ENCODE assay signal across 14 cellular contexts in genomic region chr16:84569382-84569987, GRCh38. TPM values are rescaled to one million over a fixed set of nuclear protein-coding genes. Genes with fewer than 3 reads are reported as not detected.
A peak's percentile ranks its signal among the peaks of the same experiment; 100 is the strongest.
DNase-seq lines count a peak whose midpoint lies in the region; ATAC-seq and TF ChIP-seq lines count a peak whose summit lies in the region.
"Had no signal": no experiment of that assay in that cellular context is flagged by ENCODE, and none has a peak within 500 bp of the region (broad histone marks: within the 10 kb centered on the region; RNA-seq: fewer than 3 reads in every experiment).

No MANE protein-coding gene starts in this region.

- H3K27ac Mint-ChIP-seq in activated naive CD8-positive, alpha-beta T cell treated with anti-CD3 and anti-CD28 coated beads, Interleukin-2, amount 10 ng/mL, durations not matched to agents 7 days and 5 days: peak overlapping the region; percentile 60
- H3K27ac Mint-ChIP-seq in activated naive CD8-positive, alpha-beta T cell treated with anti-CD3 and anti-CD28 coated beads for 36 hours: no peak overlapping the region
- H3K27ac Mint-ChIP-seq in immature natural killer cell: peak overlapping the region in 1 of 6 donors; percentile 13

- H3K27ac ChIP-seq in left lung (peak overlapping the region in 1 of 2 donors; percentile 68), transverse colon (peak overlapping the region; percentile 60 to 87 (median 81))
- H3K27ac ChIP-seq: gastroesophageal sphincter, vagina had no signal

- no peak for TF ChIP-seq CTCF in left lung (IDR thresholded peaks at IDR 0.05)
- TF ChIP-seq CTCF in transverse colon (IDR thresholded peaks at IDR 0.05): no peak

- H3K9me3 Mint-ChIP-seq in activated naive CD8-positive, alpha-beta T cell treated with anti-CD3 and anti-CD28 coated beads, Interleukin-2, amount 10 ng/mL, durations not matched to agents 7 days and 5 days: peaks cover 6% of the 10 kb centered on the region
- H3K9me3 Mint-ChIP-seq in activated naive CD8-positive, alpha-beta T cell treated with anti-CD3 and anti-CD28 coated beads for 36 hours: peaks cover 12% of the 10 kb centered on the region
- H3K9me3 Mint-ChIP-seq in immature natural killer cell: peaks cover 0 to 14% (median 9%) of the 10 kb centered on the region in 6 donors

- WGBS in transverse colon (ENCODE audit: low coverage in 1 of 2), 2 donors: 42 to 44% methylated on average over 8 to 9 of the region's 9 CpGs

- H3K27me3 ChIP-seq in left lung (no peaks in the 10 kb centered on the region), transverse colon (no peaks in the 10 kb centered on the region)
- H3K27me3 ChIP-seq: gastroesophageal sphincter, vagina had no signal

- no peak overlapping the region for H3K4me3 ChIP-seq in left lung
- H3K4me3 ChIP-seq in transverse colon: peak overlapping the region in 1 of 4 donors; percentile 27
- H3K4me3 ChIP-seq: gastroesophageal sphincter, HAP-1, vagina had no signal

- H3K36me3 ChIP-seq in left lung (peaks cover 0 to 36% of the 10 kb centered on the region in 2 donors), transverse colon (no peaks in the 10 kb centered on the region)
- H3K36me3 ChIP-seq: vagina had no signal

- H3K4me1 ChIP-seq in left lung (peaks cover 0 to 29% of the 10 kb centered on the region in 2 donors), transverse colon (peaks cover 0 to 30% (median 14%) of the 10 kb centered on the region in 4 donors)
- H3K4me1 ChIP-seq: gastroesophageal sphincter, vagina had no signal

- no peak overlapping the region for H3K4me3 Mint-ChIP-seq in activated naive CD8-positive, alpha-beta T cell treated with anti-CD3 and anti-CD28 coated beads, Interleukin-2, amount 10 ng/mL, durations not matched to agents 7 days and 5 days
- H3K4me3 Mint-ChIP-seq in activated naive CD8-positive, alpha-beta T cell treated with anti-CD3 and anti-CD28 coated beads for 36 hours: no peak overlapping the region
- no peak overlapping the region for H3K4me3 Mint-ChIP-seq in immature natural killer cell

- in situ Hi-C loops in transverse colon (cut with MboI; ENCODE audit: low pct_ligation_motif_present in 1 of 4, low pct_unique_long_range_greater_than_20kb in 1 of 4, low sequenced_read_pairs in 3 of 4): no loop called here

- no peak for DNase-seq in activated naive CD8-positive, alpha-beta T cell treated with anti-CD3 and anti-CD28 coated beads, Interleukin-2, amount 10 ng/mL, durations not matched to agents 7 days and 5 days
- DNase-seq in activated naive CD8-positive, alpha-beta T cell treated with anti-CD3 and anti-CD28 coated beads for 36 hours: no peak
- peak; percentile 80 for DNase-seq in SKM-1 treated with dmso at 0.1 percent for 144 hours (lab: John Stamatoyannopoulos, UW; ENCODE audit: unreplicated experiment)
- DNase-seq in left lung: no peak
- peak; percentile 62 for DNase-seq in transverse colon
- no peak for DNase-seq in activated gamma-delta T cell (lab: John Stamatoyannopoulos, UW)
- DNase-seq in immature natural killer cell: no peak
- DNase-seq: amniotic stem cell; NCI-H2107; NK-92 treated with Interleukin-12 subunit alpha and Interleukin-12 subunit beta, amount 100 ng/mL, for 24 hours had no signal

- no peaks in the 10 kb centered on the region for H3K27me3 Mint-ChIP-seq in activated naive CD8-positive, alpha-beta T cell treated with anti-CD3 and anti-CD28 coated beads, Interleukin-2, amount 10 ng/mL, durations not matched to agents 7 days and 5 days
- no peaks in the 10 kb centered on the region for H3K27me3 Mint-ChIP-seq in activated naive CD8-positive, alpha-beta T cell treated with anti-CD3 and anti-CD28 coated beads for 36 hours
- H3K27me3 Mint-ChIP-seq in immature natural killer cell (ENCODE audit: low read depth in 3 of 3): peaks cover 0 to 17% (median 0%) of the 10 kb centered on the region in 3 donors

- ATAC-seq in activated naive CD8-positive, alpha-beta T cell treated with anti-CD3 and anti-CD28 coated beads, Interleukin-2, amount 10 ng/mL, durations not matched to agents 7 days and 5 days (ENCODE audit: low read depth): no peak
- ATAC-seq in left lung (peak; percentile 72), HG02798 (IDR thresholded peaks at IDR 0.05; ENCODE audit: poor library complexity, unreplicated experiment) (no peak)
- ATAC-seq: gastroesophageal sphincter had no signal

- intact Hi-C loops in left lung (cut with DNase I) (no loop called here), transverse colon (cut with DNase I; ENCODE audit: low total_unique reads) (no loop called here)

- TF ChIP-seq EP300 in transverse colon (IDR thresholded peaks at IDR 0.05; ENCODE audit: low read depth): no peak

- H3K4me1 Mint-ChIP-seq in activated naive CD8-positive, alpha-beta T cell treated with anti-CD3 and anti-CD28 coated beads, Interleukin-2, amount 10 ng/mL, durations not matched to agents 7 days and 5 days: peaks cover 47% of the 10 kb centered on the region
- peaks cover 8% of the 10 kb centered on the region for H3K4me1 Mint-ChIP-seq in activated naive CD8-positive, alpha-beta T cell treated with anti-CD3 and anti-CD28 coated beads for 36 hours
- peaks cover 17 to 25% of the 10 kb centered on the region in 2 donors for H3K4me1 Mint-ChIP-seq in immature natural killer cell

- no peak for TF ChIP-seq POLR2A in transverse colon (IDR thresholded peaks at IDR 0.05)

- peaks cover 0 to 10% of the 10 kb centered on the region in 2 donors for H3K9me3 ChIP-seq in left lung
- peaks cover 0 to 4% of the 10 kb centered on the region in 2 donors for H3K9me3 ChIP-seq in transverse colon
- H3K9me3 ChIP-seq: vagina had no signal

- peaks cover 81% of the 10 kb centered on the region for H3K36me3 Mint-ChIP-seq in activated naive CD8-positive, alpha-beta T cell treated with anti-CD3 and anti-CD28 coated beads, Interleukin-2, amount 10 ng/mL, durations not matched to agents 7 days and 5 days
- peaks cover 81% of the 10 kb centered on the region for H3K36me3 Mint-ChIP-seq in activated naive CD8-positive, alpha-beta T cell treated with anti-CD3 and anti-CD28 coated beads for 36 hours
- peaks cover 18 to 23% (median 22%) of the 10 kb centered on the region in 3 donors for H3K36me3 Mint-ChIP-seq in immature natural killer cell

- POLR2A ChIA-PET in activated naive CD8-positive, alpha-beta T cell treated with anti-CD3 and anti-CD28 coated beads, Interleukin-2, amount 10 ng/mL, durations not matched to agents 7 days and 5 days (lab: Charles Lee): interaction anchor here (0.7 to 1.4 kb wide), 3 partner anchors 15 to 30 kb away, joined by 3 to 4 read pairs (median 3); no protein-coding TSS in a partner anchor

RNA-seq across cellular contexts. Expression of gene COTL1, which starts 48.4 kb away (rescaled TPM):
- total RNA-seq in activated naive CD8-positive, alpha-beta T cell treated with anti-CD3 and anti-CD28 coated beads, Interleukin-2, amount 10 ng/mL, durations not matched to agents 7 days and 5 days: 100 to 1,000 TPM; 657 to 664 TPM
- 100 to 1,000 TPM; 588 to 605 TPM for total RNA-seq in activated naive CD8-positive, alpha-beta T cell treated with anti-CD3 and anti-CD28 coated beads for 36 hours
- 100 to 1,000 TPM in 1 of 2 donors, 10 to 100 TPM in 1; 92.7 to 206 TPM for total RNA-seq in left lung
- total RNA-seq in transverse colon: 10 to 100 TPM; 31.1 to 78.9 (median 47.9) TPM
- polyA plus RNA-seq in immature natural killer cell: 100 to 1,000 TPM; 193 to 268 (median 235) TPM

Comparison
In these comparisons a context has a peak if more than half of its experiments do, and no peak if none do; other contexts are left out.
1. DNase-seq: peak in SKM-1 treated with dmso at 0.1 percent for 144 hours (single experiment) and transverse colon (single experiment); none in activated naive CD8-positive, alpha-beta T cell treated with anti-CD3 and anti-CD28 coated beads, Interleukin-2, amount 10 ng/mL, durations not matched to agents 7 days and 5 days (single experiment), activated naive CD8-positive, alpha-beta T cell treated with anti-CD3 and anti-CD28 coated beads for 36 hours (single experiment), left lung (0 of 2), activated gamma-delta T cell (single experiment) and immature natural killer cell (0 of 3).